8 cellular contexts compared by ENCODE assay signal in the genomic region with DNA sequence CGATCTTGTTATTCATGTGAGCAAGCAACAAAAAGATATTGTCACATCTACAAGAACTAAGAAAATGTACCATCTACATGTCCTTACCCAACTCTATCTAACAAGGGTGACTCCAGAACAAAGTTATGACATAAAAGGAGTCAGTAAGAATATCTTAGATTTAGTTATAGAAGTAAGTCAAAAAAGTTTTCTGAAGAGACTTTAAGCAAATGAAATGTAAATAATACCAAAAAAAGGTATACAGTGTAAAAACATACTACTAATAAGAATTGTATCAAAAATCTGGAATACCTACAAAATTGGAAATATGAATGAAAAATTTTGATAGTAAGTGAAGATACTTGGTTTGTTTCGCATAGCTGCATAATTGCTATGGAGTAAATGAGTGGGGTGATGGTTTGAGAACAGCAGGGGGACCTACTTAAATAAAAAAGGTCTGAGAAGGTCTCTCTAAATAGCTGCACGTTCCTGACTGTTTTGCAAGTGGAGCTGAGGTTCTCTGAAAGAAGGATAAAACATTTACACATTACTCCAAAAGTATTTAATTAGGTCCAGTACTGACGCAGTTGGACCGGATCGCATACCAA. TPM values are rescaled to one million over a fixed set of nuclear protein-coding genes. Genes with fewer than 3 reads are reported as not detected.
DNase-seq lines count a peak whose midpoint lies in the region; ATAC-seq and TF ChIP-seq lines count a peak whose summit lies in the region.

No MANE protein-coding gene starts in this region.

- peak overlapping the region; percentile 63 for H3K4me2 ChIP-seq in DOHH2 (ENCODE audit: low read length)
- H3K4me2 ChIP-seq in MM.1S (ENCODE audit: low read depth, low read length), result peak overlapping the region; percentile 94

- no peaks in the 10 kb centered on the region for H3K36me3 Mint-ChIP-seq in natural killer cell

- peaks cover 9 to 23% of the 10 kb centered on the region in 2 donors for H3K4me1 Mint-ChIP-seq in natural killer cell

- peak overlapping the region; percentile 80 for H3K4me3 Mint-ChIP-seq in natural killer cell

- H2AFZ ChIP-seq in MM.1S (ENCODE audit: low read length), result peak overlapping the region; percentile 11; the same call in 1 of the 2 replicates

- ATAC-seq in natural killer cell, result no peak
- ATAC-seq in HG03442 (IDR thresholded peaks at IDR 0.05; ENCODE audit: unreplicated experiment), result no peak

- H3F3A ChIP-seq in DOHH2 (ENCODE audit: control insufficient read depth, insufficient read depth), result peaks cover 14% of the 10 kb centered on the region; the same call in 1 of the 2 replicates
- H3F3A ChIP-seq in MM.1S (ENCODE audit: insufficient read depth, low read length), result peaks cover 53% of the 10 kb centered on the region

- H3K9me2 ChIP-seq in DOHH2 (replicated peaks; ENCODE audit: control insufficient read depth, low read length) (no peaks in the 10 kb centered on the region), MM.1S (replicated peaks; ENCODE audit: insufficient read depth, low read length) (no peaks in the 10 kb centered on the region)

- intact Hi-C loops in ascending aorta (cut with DNase I) (loop anchor here (2.0 to 10.0 kb wide), 4 partner anchors 114 to 764 kb away; partner anchors contain the start of gene ING2), natural killer cell (cut with micrococcal nuclease) (loop anchor here (10.0 kb wide), 2 partner anchors 76 to 466 kb away; partner anchors contain the start of gene CENPU)

- no peaks in the 10 kb centered on the region for H3K9me3 ChIP-seq in DOHH2 (ENCODE audit: control insufficient read depth, insufficient read depth, low read length)
- no peaks in the 10 kb centered on the region for H3K9me3 ChIP-seq in MM.1S (replicated peaks; ENCODE audit: insufficient read depth, low read length)
- no peaks in the 10 kb centered on the region for H3K9me3 ChIP-seq in ascending aorta

- H3K36me3 ChIP-seq in DOHH2 (ENCODE audit: control insufficient read depth, low read length) (no peaks in the 10 kb centered on the region), MM.1S (replicated peaks; ENCODE audit: insufficient read depth, low read length) (no peaks in the 10 kb centered on the region), ascending aorta (no peaks in the 10 kb centered on the region)

- TF ChIP-seq CTCF in DOHH2 (IDR thresholded peaks at IDR 0.05; ENCODE audit: low read depth, low read length, poor library complexity, severe bottlenecking) (peak; percentile 20), MM.1S (IDR thresholded peaks at IDR 0.05; ENCODE audit: low read length) (peak; percentile 26), ascending aorta (IDR thresholded peaks at IDR 0.05) (no peak), natural killer cell (IDR thresholded peaks at IDR 0.05) (no peak)

- no peaks in the 10 kb centered on the region for H4K20me1 ChIP-seq in DOHH2 (ENCODE audit: control insufficient read depth, insufficient read depth, low read depth, low read length)
- no peaks in the 10 kb centered on the region for H4K20me1 ChIP-seq in MM.1S (ENCODE audit: insufficient read depth, low read length)

- H3K9me3 Mint-ChIP-seq in natural killer cell, result peaks cover 0 to 6% of the 10 kb centered on the region in 2 donors

- H3K27ac Mint-ChIP-seq in natural killer cell, result peak overlapping the region; percentile 85 to 99

- H3K27ac ChIP-seq in DOHH2 (ENCODE audit: low read depth, low read length) (no peak overlapping the region), MM.1S (ENCODE audit: low read length) (peak overlapping the region; percentile 97), ascending aorta (peak overlapping the region; percentile 62 to 67)

- H3K79me2 ChIP-seq in DOHH2 (ENCODE audit: control insufficient read depth, low read length), result no peaks in the 10 kb centered on the region
- H3K79me2 ChIP-seq in MM.1S (ENCODE audit: low read length), result peaks cover 16% of the 10 kb centered on the region

- peak; percentile 53 for DNase-seq in MM.1S
- no peak for DNase-seq in ascending aorta (ENCODE audit: low spot score in 2 of 2)
- DNase-seq in natural killer cell, result no peak
- no peak for DNase-seq in iPS-NIHi7 (ENCODE audit: extremely low spot score)
- no peak for DNase-seq in central memory CD4-positive, alpha-beta T cell
- DNase-seq in SW480 (ENCODE audit: low spot score), result no peak

- H3K4me1 ChIP-seq in DOHH2 (ENCODE audit: control insufficient read depth, low read length) (peaks cover 55% of the 10 kb centered on the region), MM.1S (ENCODE audit: low read length) (peaks cover 38% of the 10 kb centered on the region), ascending aorta (peaks cover 0 to 2% of the 10 kb centered on the region in 2 donors)

- peak overlapping the region; percentile 72 for H3K9ac ChIP-seq in MM.1S (ENCODE audit: low read length)

- H3K27me3 Mint-ChIP-seq in natural killer cell (ENCODE audit: low read depth in 2 of 2), result peaks cover 0 to 3% of the 10 kb centered on the region in 2 donors

- H3K4me3 ChIP-seq in DOHH2 (ENCODE audit: low read length), result peak overlapping the region; percentile 67
- H3K4me3 ChIP-seq in MM.1S (ENCODE audit: low read length), result peak overlapping the region; percentile 62
- peak overlapping the region in 1 of 2 donors; percentile 58 for H3K4me3 ChIP-seq in ascending aorta

- H3K27me3 ChIP-seq in DOHH2 (ENCODE audit: control insufficient read depth, low read length) (0 out of 2 replicates have a peak, but pooled peaks cover under 1% of the 10 kb centered on the region), MM.1S (replicated peaks; ENCODE audit: insufficient read depth, low read length) (no peaks in the 10 kb centered on the region), ascending aorta (no peaks in the 10 kb centered on the region)

RNA-seq across cellular contexts. Expression of gene ENPP6, which starts 51.0 kb away (rescaled TPM):
- not detected for total RNA-seq in ascending aorta
- total RNA-seq in natural killer cell, result under 1 TPM in 1 of 3 donors, not detected in 2; 0.23 TPM

Comparison
In these comparisons a context has a peak if more than half of its experiments do, and no peak if none do; other contexts are left out.
1. CTCF ChIP-seq: peak in DOHH2 (single experiment) and MM.1S (single experiment); none in ascending aorta (0 of 3) and natural killer cell (single experiment).